1 cellular context compared by ENCODE assay signal in genomic region chr1:3651011-3651938, GRCh38.
TF ChIP-seq lines count a peak whose summit lies in the region.

No MANE protein-coding gene starts in this region.

TF ChIP-seq in SK-N-SH, 30 proteins besides CTCF, POLR2A, EP300 and RAD21:
- TF ChIP-seq YY1 (IDR thresholded peaks at IDR 0.05; ENCODE audit: low read depth) (no peak), POLR2AphosphoS5 (IDR thresholded peaks at IDR 0.05; ENCODE audit: low read depth, low read length) (no peak), TCF12 (IDR thresholded peaks at IDR 0.05) (no peak), USF2 (IDR thresholded peaks at IDR 0.05; ENCODE audit: borderline replicate concordance, low read depth, low read length) (no peak), RXRA (IDR thresholded peaks at IDR 0.05; ENCODE audit: borderline replicate concordance, low read depth) (no peak), FOXM1 (IDR thresholded peaks at IDR 0.05; ENCODE audit: low read depth) (no peak), ZBTB33 (IDR thresholded peaks at IDR 0.05; ENCODE audit: borderline replicate concordance, low read depth) (no peak), MEF2A (IDR thresholded peaks at IDR 0.05; ENCODE audit: borderline replicate concordance, low read depth) (no peak), MXI1 (IDR thresholded peaks at IDR 0.05; ENCODE audit: low read depth, low read length) (no peak), TAF1 (IDR thresholded peaks at IDR 0.05; ENCODE audit: borderline replicate concordance, low read depth, low read length) (no peak), CHD2 (IDR thresholded peaks at IDR 0.05; ENCODE audit: low read length, partially characterized antibody) (no peak), FOSL2 (IDR thresholded peaks at IDR 0.05; ENCODE audit: borderline replicate concordance, low read depth) (no peak), ELF1 (IDR thresholded peaks at IDR 0.05) (no peak), RFX5 (IDR thresholded peaks at IDR 0.05; ENCODE audit: low read length) (no peak), EZH2phosphoT487 (IDR thresholded peaks at IDR 0.05; ENCODE audit: borderline replicate concordance, low read depth) (no peak)
- TF ChIP-seq, protein P1, sequence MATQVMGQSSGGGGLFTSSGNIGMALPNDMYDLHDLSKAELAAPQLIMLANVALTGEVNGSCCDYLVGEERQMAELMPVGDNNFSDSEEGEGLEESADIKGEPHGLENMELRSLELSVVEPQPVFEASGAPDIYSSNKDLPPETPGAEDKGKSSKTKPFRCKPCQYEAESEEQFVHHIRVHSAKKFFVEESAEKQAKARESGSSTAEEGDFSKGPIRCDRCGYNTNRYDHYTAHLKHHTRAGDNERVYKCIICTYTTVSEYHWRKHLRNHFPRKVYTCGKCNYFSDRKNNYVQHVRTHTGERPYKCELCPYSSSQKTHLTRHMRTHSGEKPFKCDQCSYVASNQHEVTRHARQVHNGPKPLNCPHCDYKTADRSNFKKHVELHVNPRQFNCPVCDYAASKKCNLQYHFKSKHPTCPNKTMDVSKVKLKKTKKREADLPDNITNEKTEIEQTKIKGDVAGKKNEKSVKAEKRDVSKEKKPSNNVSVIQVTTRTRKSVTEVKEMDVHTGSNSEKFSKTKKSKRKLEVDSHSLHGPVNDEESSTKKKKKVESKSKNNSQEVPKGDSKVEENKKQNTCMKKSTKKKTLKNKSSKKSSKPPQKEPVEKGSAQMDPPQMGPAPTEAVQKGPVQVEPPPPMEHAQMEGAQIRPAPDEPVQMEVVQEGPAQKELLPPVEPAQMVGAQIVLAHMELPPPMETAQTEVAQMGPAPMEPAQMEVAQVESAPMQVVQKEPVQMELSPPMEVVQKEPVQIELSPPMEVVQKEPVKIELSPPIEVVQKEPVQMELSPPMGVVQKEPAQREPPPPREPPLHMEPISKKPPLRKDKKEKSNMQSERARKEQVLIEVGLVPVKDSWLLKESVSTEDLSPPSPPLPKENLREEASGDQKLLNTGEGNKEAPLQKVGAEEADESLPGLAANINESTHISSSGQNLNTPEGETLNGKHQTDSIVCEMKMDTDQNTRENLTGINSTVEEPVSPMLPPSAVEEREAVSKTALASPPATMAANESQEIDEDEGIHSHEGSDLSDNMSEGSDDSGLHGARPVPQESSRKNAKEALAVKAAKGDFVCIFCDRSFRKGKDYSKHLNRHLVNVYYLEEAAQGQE (IDR thresholded peaks at IDR 0.05; ENCODE audit: low read depth, low read length), result no peak
